In the genomic region with DNA sequence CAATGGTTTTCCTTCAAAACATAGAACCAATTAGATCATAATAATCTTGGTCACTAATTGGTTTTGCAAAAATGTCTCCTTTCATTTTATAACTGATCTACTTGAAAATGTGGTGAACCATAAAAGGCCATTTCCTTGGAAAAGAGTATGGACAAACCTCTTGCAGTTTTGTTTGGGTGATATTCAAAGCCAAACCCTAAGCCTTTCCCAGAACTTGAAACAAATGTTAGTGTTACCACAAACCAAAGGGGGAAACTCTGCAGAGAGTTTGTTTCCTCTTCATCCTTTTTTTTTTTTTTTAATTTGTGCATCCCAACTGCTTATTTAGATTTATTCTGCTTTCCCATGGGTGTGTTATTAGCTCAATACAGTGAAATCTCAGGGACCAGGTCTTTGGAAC, we compare ENCODE assay signal across 20 cellular contexts.
DNase-seq lines count a peak whose midpoint lies in the region; ATAC-seq, FAIRE-seq and TF ChIP-seq lines count a peak whose summit lies in the region.
"Had no signal": no experiment of that assay in that cellular context is flagged by ENCODE, and none has a peak within 500 bp of the region (broad histone marks: within the 10 kb centered on the region; RNA-seq: fewer than 3 reads in every experiment).

No MANE protein-coding gene starts in this region.

- no peak for FAIRE-seq in astrocyte (lab: Jason Lieb, UNC)
- FAIRE-seq: A549, D721Med, G401.6, GM12891, GM18507 had no signal

- no peak overlapping the region for H3K9ac ChIP-seq in astrocyte (ENCODE audit: low read length)
- H3K9ac ChIP-seq: GM23248 had no signal

- no peak overlapping the region for H3K4me3 ChIP-seq in astrocyte (ENCODE audit: insufficient read depth, low read depth, low read length)
- H3K4me3 ChIP-seq: A549 had no signal

- no peaks in the 10 kb centered on the region for H3K4me1 ChIP-seq in astrocyte (ENCODE audit: insufficient read depth, low read length)
- H3K4me1 ChIP-seq: A549, Caco-2 had no signal

- H3K79me2 ChIP-seq in astrocyte (ENCODE audit: insufficient read depth, low read length), result no peaks in the 10 kb centered on the region

- H3K9me3 ChIP-seq in astrocyte (ENCODE audit: insufficient read depth, low read depth, low read length), result no peaks in the 10 kb centered on the region
- H3K9me3 ChIP-seq: A549, Caco-2 had no signal

- no peak for TF ChIP-seq CTCF in astrocyte (IDR thresholded peaks at IDR 0.05; ENCODE audit: insufficient read depth, low read depth, low read length)

- H3K36me3 Mint-ChIP-seq in activated naive CD8-positive, alpha-beta T cell treated with anti-CD3 and anti-CD28 coated beads for 36 hours, result no peaks in the 10 kb centered on the region
- no peaks in the 10 kb centered on the region for H3K36me3 Mint-ChIP-seq in activated naive CD8-positive, alpha-beta T cell treated with anti-CD3 and anti-CD28 coated beads, Interleukin-2, amount 50 U/mL, for 24 hours (ENCODE audit: low read depth)
- no peaks in the 10 kb centered on the region for H3K36me3 Mint-ChIP-seq in astrocyte (ENCODE audit: low read depth, unreplicated experiment)
- no peaks in the 10 kb centered on the region for H3K36me3 Mint-ChIP-seq in activated T-helper 2 cell treated with anti-CD3 and anti-CD28 coated beads, Interferon-gamma antibody, Interleukin-2, Interleukin-4, amounts not matched to agents 10 μg/mL and 5 μg/mL and 100 μg/mL, durations not matched to agents 14 hours and 24 hours and 36 hours (ENCODE audit: low read depth)

- H3K4me3 Mint-ChIP-seq in activated naive CD8-positive, alpha-beta T cell treated with anti-CD3 and anti-CD28 coated beads for 36 hours, result no peak overlapping the region
- no peak overlapping the region for H3K4me3 Mint-ChIP-seq in activated naive CD8-positive, alpha-beta T cell treated with anti-CD3 and anti-CD28 coated beads, Interleukin-2, amount 50 U/mL, for 24 hours
- H3K4me3 Mint-ChIP-seq in astrocyte (ENCODE audit: unreplicated experiment), result no peak overlapping the region
- no peak overlapping the region for H3K4me3 Mint-ChIP-seq in activated T-helper 2 cell treated with anti-CD3 and anti-CD28 coated beads, Interferon-gamma antibody, Interleukin-2, Interleukin-4, amounts not matched to agents 10 μg/mL and 5 μg/mL and 100 μg/mL, durations not matched to agents 14 hours and 24 hours and 36 hours (ENCODE audit: low read depth)
- H3K4me3 Mint-ChIP-seq: CD4-positive, alpha-beta T cell had no signal

- intact Hi-C loops in activated T-helper 2 cell treated with anti-CD3 and anti-CD28 coated beads, Interferon-gamma antibody, Interleukin-2, Interleukin-4, amounts not matched to agents 10 μg/mL and 5 μg/mL and 100 μg/mL, durations not matched to agents 14 hours and 24 hours and 36 hours (cut with micrococcal nuclease), result no loop called here

- peaks cover 19% of the 10 kb centered on the region for H3K9me3 Mint-ChIP-seq in activated naive CD8-positive, alpha-beta T cell treated with anti-CD3 and anti-CD28 coated beads for 36 hours
- H3K9me3 Mint-ChIP-seq in activated naive CD8-positive, alpha-beta T cell treated with anti-CD3 and anti-CD28 coated beads, Interleukin-2, amount 50 U/mL, for 24 hours, result peaks cover 20% of the 10 kb centered on the region
- H3K9me3 Mint-ChIP-seq in astrocyte (ENCODE audit: unreplicated experiment), result peaks cover 14% of the 10 kb centered on the region
- peaks cover 3% of the 10 kb centered on the region for H3K9me3 Mint-ChIP-seq in activated T-helper 2 cell treated with anti-CD3 and anti-CD28 coated beads, Interferon-gamma antibody, Interleukin-2, Interleukin-4, amounts not matched to agents 10 μg/mL and 5 μg/mL and 100 μg/mL, durations not matched to agents 14 hours and 24 hours and 36 hours

- no peaks in the 10 kb centered on the region for H4K20me1 ChIP-seq in astrocyte (ENCODE audit: insufficient read depth, low read length)

- peaks cover 5% of the 10 kb centered on the region for H3K27me3 Mint-ChIP-seq in activated naive CD8-positive, alpha-beta T cell treated with anti-CD3 and anti-CD28 coated beads for 36 hours
- H3K27me3 Mint-ChIP-seq in activated naive CD8-positive, alpha-beta T cell treated with anti-CD3 and anti-CD28 coated beads, Interleukin-2, amount 50 U/mL, for 24 hours, result no peaks in the 10 kb centered on the region
- no peaks in the 10 kb centered on the region for H3K27me3 Mint-ChIP-seq in astrocyte (ENCODE audit: low read depth, unreplicated experiment)
- H3K27me3 Mint-ChIP-seq in activated T-helper 2 cell treated with anti-CD3 and anti-CD28 coated beads, Interferon-gamma antibody, Interleukin-2, Interleukin-4, amounts not matched to agents 10 μg/mL and 5 μg/mL and 100 μg/mL, durations not matched to agents 14 hours and 24 hours and 36 hours (ENCODE audit: low read depth), result no peaks in the 10 kb centered on the region

- H3K27me3 ChIP-seq in astrocyte (ENCODE audit: insufficient read depth, low read length), result no peaks in the 10 kb centered on the region

- H3K4me1 Mint-ChIP-seq in activated naive CD8-positive, alpha-beta T cell treated with anti-CD3 and anti-CD28 coated beads for 36 hours, result no peaks in the 10 kb centered on the region
- no peaks in the 10 kb centered on the region for H3K4me1 Mint-ChIP-seq in activated naive CD8-positive, alpha-beta T cell treated with anti-CD3 and anti-CD28 coated beads, Interleukin-2, amount 50 U/mL, for 24 hours
- peaks cover 30% of the 10 kb centered on the region for H3K4me1 Mint-ChIP-seq in astrocyte (ENCODE audit: low read depth, unreplicated experiment)
- H3K4me1 Mint-ChIP-seq in activated T-helper 2 cell treated with anti-CD3 and anti-CD28 coated beads, Interferon-gamma antibody, Interleukin-2, Interleukin-4, amounts not matched to agents 10 μg/mL and 5 μg/mL and 100 μg/mL, durations not matched to agents 14 hours and 24 hours and 36 hours (ENCODE audit: low read depth), result no peaks in the 10 kb centered on the region

- no peak for DNase-seq in activated naive CD8-positive, alpha-beta T cell treated with anti-CD3 and anti-CD28 coated beads for 36 hours
- DNase-seq in activated naive CD8-positive, alpha-beta T cell treated with anti-CD3 and anti-CD28 coated beads, Interleukin-2, amount 50 U/mL, for 24 hours, result no peak
- DNase-seq in astrocyte (ENCODE audit: low read depth) (peak; percentile 44), fibroblast of peridontal ligament (ENCODE audit: extremely low read depth) (peak; percentile 71), stromal cell of bone marrow (ENCODE audit: low read depth) (peak; percentile 62), anterior cingulate cortex (lab: John Stamatoyannopoulos, UW) (no peak)
- DNase-seq in activated T-helper 2 cell treated with anti-CD3 and anti-CD28 coated beads, Interferon-gamma antibody, Interleukin-2, Interleukin-4, amounts not matched to agents 10 μg/mL and 5 μg/mL and 100 μg/mL, durations not matched to agents 14 hours and 24 hours and 36 hours (ENCODE audit: low spot score), result no peak
- no peak for DNase-seq in stimulated activated CD4-positive, alpha-beta T cell treated with anti-CD3 and anti-CD28 coated beads, Interleukin-2, amount 100 ng/mL, for 24 hours
- DNase-seq: AML-193; Caco-2; CD4-positive, alpha-beta T cell; GM23248; HCEC 1CT had no signal

- ATAC-seq in activated naive CD8-positive, alpha-beta T cell treated with anti-CD3 and anti-CD28 coated beads, Interleukin-2, amount 50 U/mL, for 24 hours, result no peak
- ATAC-seq: A549 had no signal

- H2AFZ ChIP-seq in astrocyte (ENCODE audit: low read depth, low read length), result no peak overlapping the region
- H2AFZ ChIP-seq: GM23248 had no signal

- H3K36me3 ChIP-seq in astrocyte (ENCODE audit: insufficient read depth, low read length), result no peaks in the 10 kb centered on the region

- no peak overlapping the region for H3K27ac ChIP-seq in astrocyte (ENCODE audit: low read depth, low read length)
- H3K27ac ChIP-seq: 22Rv1, A549, C4-2B had no signal

- H3K27ac Mint-ChIP-seq in activated naive CD8-positive, alpha-beta T cell treated with anti-CD3 and anti-CD28 coated beads for 36 hours, result peak overlapping the region; percentile 21
- no peak overlapping the region for H3K27ac Mint-ChIP-seq in activated naive CD8-positive, alpha-beta T cell treated with anti-CD3 and anti-CD28 coated beads, Interleukin-2, amount 50 U/mL, for 24 hours
- H3K27ac Mint-ChIP-seq in astrocyte (ENCODE audit: unreplicated experiment), result no peak overlapping the region
- H3K27ac Mint-ChIP-seq in activated T-helper 2 cell treated with anti-CD3 and anti-CD28 coated beads, Interferon-gamma antibody, Interleukin-2, Interleukin-4, amounts not matched to agents 10 μg/mL and 5 μg/mL and 100 μg/mL, durations not matched to agents 14 hours and 24 hours and 36 hours, result no peak overlapping the region
- H3K27ac Mint-ChIP-seq: CD4-positive, alpha-beta T cell had no signal

- no peak overlapping the region for H3K4me2 ChIP-seq in astrocyte (ENCODE audit: low read length)
- H3K4me2 ChIP-seq: A549 had no signal

Comparison
In these comparisons a context has a peak if more than half of its experiments do, and no peak if none do; other contexts are left out.
1. DNase-seq: peak in astrocyte (single experiment), fibroblast of peridontal ligament (single experiment) and stromal cell of bone marrow (single experiment); none in activated naive CD8-positive, alpha-beta T cell treated with anti-CD3 and anti-CD28 coated beads for 36 hours (single experiment), activated naive CD8-positive, alpha-beta T cell treated with anti-CD3 and anti-CD28 coated beads, Interleukin-2, amount 50 U/mL, for 24 hours (single experiment), activated T-helper 2 cell treated with anti-CD3 and anti-CD28 coated beads, Interferon-gamma antibody, Interleukin-2, Interleukin-4, amounts not matched to agents 10 μg/mL and 5 μg/mL and 100 μg/mL, durations not matched to agents 14 hours and 24 hours and 36 hours (single experiment), stimulated activated CD4-positive, alpha-beta T cell treated with anti-CD3 and anti-CD28 coated beads, Interleukin-2, amount 100 ng/mL, for 24 hours (0 of 2) and anterior cingulate cortex (0 of 58).